In genomic region chr1:54627181-54627580, GRCh38 we compare ENCODE assay signal across 24 cellular contexts. TPM values are rescaled to one million over a fixed set of nuclear protein-coding genes. Genes with fewer than 3 reads are reported as not detected.
"Had no signal": no experiment of that assay in that cellular context is flagged by ENCODE, and none has a peak within 500 bp of the region (broad histone marks: within the 10 kb centered on the region; RNA-seq: fewer than 3 reads in every experiment).

No MANE protein-coding gene starts in this region.

- DNase-seq: KBM-7, MV-4-11, NCI-H1048, NCI-H1105, NCI-H1417, NCI-H146, NCI-H1694 treated with DMSO at 0.1 percent for 48 hours, NCI-H1930, NCI-H2081, NCI-H2107, NCI-H2227 treated with DMSO at 0.1 percent for 48 hours, NCI-H510A, NCI-H524 treated with DMSO at 0.1 percent for 48 hours, NCI-H69, NCI-H774, PC-3, SHP77, SK-N-SH had no signal

- ATAC-seq: Panc1, PC-3 had no signal

RNA-seq across cellular contexts. Expression of gene FAM151A, which starts 3.9 kb away (rescaled TPM):
- total RNA-seq: HT-29, LHCN-M2, MCF 10A, OCI-LY7, PC-3, SK-MEL-5 had no signal

RNA-seq across cellular contexts. Expression of gene MROH7, which starts 14.4 kb away (rescaled TPM):
- total RNA-seq: LHCN-M2, MCF 10A, OCI-LY7, PC-3 had no signal
